ENCODE assay signal across 1 cellular context in the genomic region with DNA sequence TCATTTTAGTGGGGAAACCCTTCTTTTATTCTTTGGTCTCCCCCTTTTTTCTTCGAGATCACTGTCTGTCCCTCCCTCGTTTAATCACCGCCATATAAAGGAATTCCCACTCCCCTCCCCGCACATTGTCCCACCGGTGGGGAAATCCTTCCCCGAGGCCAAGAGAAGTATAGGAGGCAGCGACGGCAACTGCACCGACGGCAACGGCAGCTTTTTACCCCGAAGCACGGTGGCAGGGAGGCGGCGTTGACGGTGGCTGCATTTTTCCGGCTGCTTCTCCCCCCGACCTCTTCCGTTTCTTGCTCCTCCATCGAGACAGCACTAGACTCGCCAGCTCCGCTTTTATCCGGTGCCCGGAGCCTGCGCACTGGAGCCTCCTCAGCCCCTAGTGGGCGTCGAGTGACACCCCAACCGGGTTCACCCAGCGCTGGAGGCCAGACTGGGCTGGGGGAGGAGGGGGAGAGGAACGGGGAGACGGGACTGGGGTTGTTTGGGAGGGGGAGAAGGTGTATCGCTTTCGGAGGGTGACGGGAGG.
TF ChIP-seq lines count a peak whose summit lies in the region.

No MANE protein-coding gene starts in this region.

TF ChIP-seq in HepG2, 621 proteins besides CTCF, POLR2A, EP300 and RAD21 (continued from another document):
- TF ChIP-seq ZBTB39 (CRISPR knock-in tag; IDR thresholded peaks at IDR 0.05) = 0 out of 2 replicates have a peak, but pooled peaks have one; percentile 62
- TF ChIP-seq FOXK1 (CRISPR knock-in tag; IDR thresholded peaks at IDR 0.05; ENCODE audit: borderline replicate concordance, low read depth) = peak; percentile 7; the same call in 1 of the 2 replicates
- TF ChIP-seq, protein P1, sequence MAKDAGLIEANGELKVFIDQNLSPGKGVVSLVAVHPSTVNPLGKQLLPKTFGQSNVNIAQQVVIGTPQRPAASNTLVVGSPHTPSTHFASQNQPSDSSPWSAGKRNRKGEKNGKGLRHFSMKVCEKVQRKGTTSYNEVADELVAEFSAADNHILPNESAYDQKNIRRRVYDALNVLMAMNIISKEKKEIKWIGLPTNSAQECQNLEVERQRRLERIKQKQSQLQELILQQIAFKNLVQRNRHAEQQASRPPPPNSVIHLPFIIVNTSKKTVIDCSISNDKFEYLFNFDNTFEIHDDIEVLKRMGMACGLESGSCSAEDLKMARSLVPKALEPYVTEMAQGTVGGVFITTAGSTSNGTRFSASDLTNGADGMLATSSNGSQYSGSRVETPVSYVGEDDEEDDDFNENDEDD (CRISPR knock-in tag; IDR thresholded peaks at IDR 0.05; ENCODE audit: borderline replicate concordance) = no peak
- no peak for TF ChIP-seq HMG20B (CRISPR knock-in tag; conservative IDR thresholded peaks at IDR 0.05)
- TF ChIP-seq RNF219 (CRISPR knock-in tag; IDR thresholded peaks at IDR 0.05) = no peak
- TF ChIP-seq RBM39 (IDR thresholded peaks at IDR 0.05; ENCODE audit: low read depth, low read length, poor library complexity, severe bottlenecking) = peak; percentile 40
- 0 out of 2 replicates have a peak, but pooled peaks have one; percentile 66 for TF ChIP-seq IRF1 (CRISPR knock-in tag; IDR thresholded peaks at IDR 0.05; ENCODE audit: low read depth)
- TF ChIP-seq, protein P2, sequence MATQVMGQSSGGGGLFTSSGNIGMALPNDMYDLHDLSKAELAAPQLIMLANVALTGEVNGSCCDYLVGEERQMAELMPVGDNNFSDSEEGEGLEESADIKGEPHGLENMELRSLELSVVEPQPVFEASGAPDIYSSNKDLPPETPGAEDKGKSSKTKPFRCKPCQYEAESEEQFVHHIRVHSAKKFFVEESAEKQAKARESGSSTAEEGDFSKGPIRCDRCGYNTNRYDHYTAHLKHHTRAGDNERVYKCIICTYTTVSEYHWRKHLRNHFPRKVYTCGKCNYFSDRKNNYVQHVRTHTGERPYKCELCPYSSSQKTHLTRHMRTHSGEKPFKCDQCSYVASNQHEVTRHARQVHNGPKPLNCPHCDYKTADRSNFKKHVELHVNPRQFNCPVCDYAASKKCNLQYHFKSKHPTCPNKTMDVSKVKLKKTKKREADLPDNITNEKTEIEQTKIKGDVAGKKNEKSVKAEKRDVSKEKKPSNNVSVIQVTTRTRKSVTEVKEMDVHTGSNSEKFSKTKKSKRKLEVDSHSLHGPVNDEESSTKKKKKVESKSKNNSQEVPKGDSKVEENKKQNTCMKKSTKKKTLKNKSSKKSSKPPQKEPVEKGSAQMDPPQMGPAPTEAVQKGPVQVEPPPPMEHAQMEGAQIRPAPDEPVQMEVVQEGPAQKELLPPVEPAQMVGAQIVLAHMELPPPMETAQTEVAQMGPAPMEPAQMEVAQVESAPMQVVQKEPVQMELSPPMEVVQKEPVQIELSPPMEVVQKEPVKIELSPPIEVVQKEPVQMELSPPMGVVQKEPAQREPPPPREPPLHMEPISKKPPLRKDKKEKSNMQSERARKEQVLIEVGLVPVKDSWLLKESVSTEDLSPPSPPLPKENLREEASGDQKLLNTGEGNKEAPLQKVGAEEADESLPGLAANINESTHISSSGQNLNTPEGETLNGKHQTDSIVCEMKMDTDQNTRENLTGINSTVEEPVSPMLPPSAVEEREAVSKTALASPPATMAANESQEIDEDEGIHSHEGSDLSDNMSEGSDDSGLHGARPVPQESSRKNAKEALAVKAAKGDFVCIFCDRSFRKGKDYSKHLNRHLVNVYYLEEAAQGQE (IDR thresholded peaks at IDR 0.05; ENCODE audit: borderline replicate concordance in 1 of 2, low read depth in 1 of 2, low read length in 2 of 2) = peak in 1 of 2 experiments; percentile 43; a peak in 1 of 4 replicates
- TF ChIP-seq CBX1 (IDR thresholded peaks at IDR 0.05; ENCODE audit: low read depth) = peak; percentile 9
- 0 out of 2 replicates have a peak, but pooled peaks have one; percentile 7 for TF ChIP-seq ZMYM4 (CRISPR knock-in tag; IDR thresholded peaks at IDR 0.05)
- TF ChIP-seq ZFAT (CRISPR knock-in tag; conservative IDR thresholded peaks at IDR 0.05) = 0 out of 2 replicates have a peak, but pooled peaks have one; percentile 45
- TF ChIP-seq PAX8 (CRISPR knock-in tag; IDR thresholded peaks at IDR 0.05; ENCODE audit: borderline replicate concordance) = peak; percentile 78; the same call in 1 of the 2 replicates
- no peak for TF ChIP-seq ZNF850 (CRISPR knock-in tag; conservative IDR thresholded peaks at IDR 0.05)
- peak; percentile 16; the same call in 1 of the 2 replicates for TF ChIP-seq ZNF605 (CRISPR knock-in tag; IDR thresholded peaks at IDR 0.05)
- 0 out of 2 replicates have a peak, but pooled peaks have one; percentile 32 for TF ChIP-seq NKX3-1 (CRISPR knock-in tag; IDR thresholded peaks at IDR 0.05)
- peak; percentile 84 for TF ChIP-seq RBM22 (optimal IDR thresholded peaks at IDR 0.05; ENCODE audit: low read length)
- peak; percentile 42; the same call in 1 of the 2 replicates for TF ChIP-seq CENPT (CRISPR knock-in tag; IDR thresholded peaks at IDR 0.05; ENCODE audit: low read depth)
- TF ChIP-seq ZNF383 (CRISPR knock-in tag; IDR thresholded peaks at IDR 0.05; ENCODE audit: borderline replicate concordance) = 0 out of 2 replicates have a peak, but pooled peaks have one; percentile 74
- TF ChIP-seq SIX1 (CRISPR knock-in tag; IDR thresholded peaks at IDR 0.05; ENCODE audit: borderline replicate concordance) = no peak
- TF ChIP-seq POLR2AphosphoS5 (IDR thresholded peaks at IDR 0.05; ENCODE audit: low read depth, low read length) = peak; percentile 66; the same call in 1 of the 2 replicates
- peak; percentile 98 for TF ChIP-seq HNRNPH1 (optimal IDR thresholded peaks at IDR 0.05; ENCODE audit: low read depth, low read length)
- TF ChIP-seq ATF5 (CRISPR knock-in tag; IDR thresholded peaks at IDR 0.05; ENCODE audit: low read depth) = peak; percentile 65
- TF ChIP-seq MED13 (CRISPR knock-in tag; IDR thresholded peaks at IDR 0.05) = peak; percentile 22; the same call in 1 of the 2 replicates
- TF ChIP-seq POLR2G (IDR thresholded peaks at IDR 0.05; ENCODE audit: low read depth, low read length) = peak; percentile 96
- TF ChIP-seq SIN3A (IDR thresholded peaks at IDR 0.05; ENCODE audit: borderline replicate concordance, low read depth, low read length) = 0 out of 2 replicates have a peak, but pooled peaks have one; percentile 23
- TF ChIP-seq FOSL1 (CRISPR knock-in tag; IDR thresholded peaks at IDR 0.05; ENCODE audit: borderline replicate concordance) = 0 out of 2 replicates have a peak, but pooled peaks have one; percentile 24
- TF ChIP-seq ZNF20 (CRISPR knock-in tag; IDR thresholded peaks at IDR 0.05) = 0 out of 2 replicates have a peak, but pooled peaks have one; percentile 24
- no peak for TF ChIP-seq NR2F6 (IDR thresholded peaks at IDR 0.05)
- peak; percentile 1; the same call in 1 of the 2 replicates for TF ChIP-seq NR2F6 (CRISPR knock-in tag; IDR thresholded peaks at IDR 0.05)
- 0 out of 2 replicates have a peak, but pooled peaks have one; percentile 39 for TF ChIP-seq PREB (CRISPR knock-in tag; IDR thresholded peaks at IDR 0.05)
- TF ChIP-seq GTF3A (CRISPR knock-in tag; conservative IDR thresholded peaks at IDR 0.05) = peak; percentile 51
- TF ChIP-seq ZNF160 (CRISPR knock-in tag; IDR thresholded peaks at IDR 0.05) = 0 out of 2 replicates have a peak, but pooled peaks have one; percentile 33
